In the genomic region with DNA sequence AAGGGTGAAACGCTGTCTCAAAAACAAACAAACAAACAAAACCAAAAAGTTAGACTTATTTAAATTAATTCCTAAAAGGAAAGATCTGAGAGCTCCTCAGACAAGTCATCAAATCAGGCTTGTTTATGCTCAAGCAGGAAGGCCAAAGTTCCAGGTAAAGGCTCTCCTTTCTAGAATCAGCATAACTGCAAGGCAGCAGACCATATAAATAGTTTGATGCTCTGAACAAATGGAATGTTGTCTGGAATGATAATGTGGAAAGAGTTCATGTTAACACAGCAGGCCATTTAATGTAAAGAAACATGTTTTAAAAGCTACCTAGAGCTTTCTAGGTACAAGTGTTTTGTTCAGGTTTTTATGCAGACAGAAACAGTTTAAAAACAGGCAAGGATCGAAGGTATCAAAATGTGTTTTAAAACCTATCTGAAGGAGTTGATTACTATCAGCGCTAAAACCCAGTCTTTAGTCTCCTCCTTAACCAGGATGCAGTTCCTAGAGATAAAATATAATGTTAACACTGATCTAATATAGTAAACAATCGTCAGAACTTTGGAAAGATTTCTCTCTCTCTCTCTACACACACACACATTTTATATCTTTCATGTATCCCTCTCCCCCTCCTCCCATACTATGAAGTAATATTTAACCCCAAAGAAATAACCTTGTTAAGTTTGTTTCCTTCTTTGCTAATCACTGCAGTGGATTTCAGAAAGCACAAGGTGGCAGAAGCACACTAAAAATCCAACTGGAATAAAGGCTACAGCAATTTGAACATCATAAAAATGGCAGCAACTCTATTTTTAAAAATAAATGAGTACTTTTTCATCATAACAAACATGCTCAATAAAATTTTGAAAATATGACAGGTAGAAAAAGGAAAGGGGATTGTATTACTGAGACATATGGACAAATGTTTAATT, we compare ENCODE assay signal across 2 cellular contexts.
A peak's percentile ranks its signal among the peaks of the same experiment; 100 is the strongest.
TF ChIP-seq lines count a peak whose summit lies in the region.

No MANE protein-coding gene starts in this region.

TF ChIP-seq in K562, 482 proteins besides CTCF, POLR2A, EP300 and RAD21 (continued from another document):
- TF ChIP-seq, protein P1, sequence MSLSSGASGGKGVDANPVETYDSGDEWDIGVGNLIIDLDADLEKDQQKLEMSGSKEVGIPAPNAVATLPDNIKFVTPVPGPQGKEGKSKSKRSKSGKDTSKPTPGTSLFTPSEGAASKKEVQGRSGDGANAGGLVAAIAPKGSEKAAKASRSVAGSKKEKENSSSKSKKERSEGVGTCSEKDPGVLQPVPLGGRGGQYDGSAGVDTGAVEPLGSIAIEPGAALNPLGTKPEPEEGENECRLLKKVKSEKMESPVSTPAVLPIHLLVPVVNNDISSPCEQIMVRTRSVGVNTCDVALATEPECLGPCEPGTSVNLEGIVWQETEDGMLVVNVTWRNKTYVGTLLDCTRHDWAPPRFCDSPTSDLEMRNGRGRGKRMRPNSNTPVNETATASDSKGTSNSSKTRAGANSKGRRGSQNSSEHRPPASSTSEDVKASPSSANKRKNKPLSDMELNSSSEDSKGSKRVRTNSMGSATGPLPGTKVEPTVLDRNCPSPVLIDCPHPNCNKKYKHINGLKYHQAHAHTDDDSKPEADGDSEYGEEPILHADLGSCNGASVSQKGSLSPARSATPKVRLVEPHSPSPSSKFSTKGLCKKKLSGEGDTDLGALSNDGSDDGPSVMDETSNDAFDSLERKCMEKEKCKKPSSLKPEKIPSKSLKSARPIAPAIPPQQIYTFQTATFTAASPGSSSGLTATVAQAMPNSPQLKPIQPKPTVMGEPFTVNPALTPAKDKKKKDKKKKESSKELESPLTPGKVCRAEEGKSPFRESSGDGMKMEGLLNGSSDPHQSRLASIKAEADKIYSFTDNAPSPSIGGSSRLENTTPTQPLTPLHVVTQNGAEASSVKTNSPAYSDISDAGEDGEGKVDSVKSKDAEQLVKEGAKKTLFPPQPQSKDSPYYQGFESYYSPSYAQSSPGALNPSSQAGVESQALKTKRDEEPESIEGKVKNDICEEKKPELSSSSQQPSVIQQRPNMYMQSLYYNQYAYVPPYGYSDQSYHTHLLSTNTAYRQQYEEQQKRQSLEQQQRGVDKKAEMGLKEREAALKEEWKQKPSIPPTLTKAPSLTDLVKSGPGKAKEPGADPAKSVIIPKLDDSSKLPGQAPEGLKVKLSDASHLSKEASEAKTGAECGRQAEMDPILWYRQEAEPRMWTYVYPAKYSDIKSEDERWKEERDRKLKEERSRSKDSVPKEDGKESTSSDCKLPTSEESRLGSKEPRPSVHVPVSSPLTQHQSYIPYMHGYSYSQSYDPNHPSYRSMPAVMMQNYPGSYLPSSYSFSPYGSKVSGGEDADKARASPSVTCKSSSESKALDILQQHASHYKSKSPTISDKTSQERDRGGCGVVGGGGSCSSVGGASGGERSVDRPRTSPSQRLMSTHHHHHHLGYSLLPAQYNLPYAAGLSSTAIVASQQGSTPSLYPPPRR (CRISPR knock-in tag; IDR thresholded peaks at IDR 0.05; ENCODE audit: borderline replicate concordance) = no peak
- TF ChIP-seq NBN (IDR thresholded peaks at IDR 0.05; ENCODE audit: low read depth) (no peak), ZNF175 (CRISPR knock-in tag; IDR thresholded peaks at IDR 0.05; ENCODE audit: low read depth) (no peak), BCL6 (CRISPR knock-in tag; IDR thresholded peaks at IDR 0.05) (no peak)

TF ChIP-seq in HepG2, 621 proteins besides CTCF, POLR2A, EP300 and RAD21 (continues in another document):
- TF ChIP-seq, protein P2, sequence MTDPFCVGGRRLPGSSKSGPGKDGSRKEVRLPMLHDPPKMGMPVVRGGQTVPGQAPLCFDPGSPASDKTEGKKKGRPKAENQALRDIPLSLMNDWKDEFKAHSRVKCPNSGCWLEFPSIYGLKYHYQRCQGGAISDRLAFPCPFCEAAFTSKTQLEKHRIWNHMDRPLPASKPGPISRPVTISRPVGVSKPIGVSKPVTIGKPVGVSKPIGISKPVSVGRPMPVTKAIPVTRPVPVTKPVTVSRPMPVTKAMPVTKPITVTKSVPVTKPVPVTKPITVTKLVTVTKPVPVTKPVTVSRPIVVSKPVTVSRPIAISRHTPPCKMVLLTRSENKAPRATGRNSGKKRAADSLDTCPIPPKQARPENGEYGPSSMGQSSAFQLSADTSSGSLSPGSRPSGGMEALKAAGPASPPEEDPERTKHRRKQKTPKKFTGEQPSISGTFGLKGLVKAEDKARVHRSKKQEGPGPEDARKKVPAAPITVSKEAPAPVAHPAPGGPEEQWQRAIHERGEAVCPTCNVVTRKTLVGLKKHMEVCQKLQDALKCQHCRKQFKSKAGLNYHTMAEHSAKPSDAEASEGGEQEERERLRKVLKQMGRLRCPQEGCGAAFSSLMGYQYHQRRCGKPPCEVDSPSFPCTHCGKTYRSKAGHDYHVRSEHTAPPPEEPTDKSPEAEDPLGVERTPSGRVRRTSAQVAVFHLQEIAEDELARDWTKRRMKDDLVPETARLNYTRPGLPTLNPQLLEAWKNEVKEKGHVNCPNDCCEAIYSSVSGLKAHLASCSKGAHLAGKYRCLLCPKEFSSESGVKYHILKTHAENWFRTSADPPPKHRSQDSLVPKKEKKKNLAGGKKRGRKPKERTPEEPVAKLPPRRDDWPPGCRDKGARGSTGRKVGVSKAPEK (CRISPR knock-in tag; IDR thresholded peaks at IDR 0.05; ENCODE audit: borderline replicate concordance) = no peak
- TF ChIP-seq ZNF563 (CRISPR knock-in tag; IDR thresholded peaks at IDR 0.05) (no peak), ZNF713 (CRISPR knock-in tag; IDR thresholded peaks at IDR 0.05) (no peak), TOE1 (CRISPR knock-in tag; IDR thresholded peaks at IDR 0.05) (no peak), ZNF234 (CRISPR knock-in tag; conservative IDR thresholded peaks at IDR 0.05) (no peak), SMAD9 (CRISPR knock-in tag; IDR thresholded peaks at IDR 0.05) (no peak), CHD2 (IDR thresholded peaks at IDR 0.05; ENCODE audit: low read depth, low read length) (no peak), PLSCR1 (CRISPR knock-in tag; IDR thresholded peaks at IDR 0.05; ENCODE audit: borderline replicate concordance) (no peak), BRCA1 (CRISPR knock-in tag; IDR thresholded peaks at IDR 0.05) (no peak), ZNF512 (CRISPR knock-in tag; IDR thresholded peaks at IDR 0.05) (no peak), PHF21A (CRISPR knock-in tag; IDR thresholded peaks at IDR 0.05) (no peak)
- TF ChIP-seq, protein P3, sequence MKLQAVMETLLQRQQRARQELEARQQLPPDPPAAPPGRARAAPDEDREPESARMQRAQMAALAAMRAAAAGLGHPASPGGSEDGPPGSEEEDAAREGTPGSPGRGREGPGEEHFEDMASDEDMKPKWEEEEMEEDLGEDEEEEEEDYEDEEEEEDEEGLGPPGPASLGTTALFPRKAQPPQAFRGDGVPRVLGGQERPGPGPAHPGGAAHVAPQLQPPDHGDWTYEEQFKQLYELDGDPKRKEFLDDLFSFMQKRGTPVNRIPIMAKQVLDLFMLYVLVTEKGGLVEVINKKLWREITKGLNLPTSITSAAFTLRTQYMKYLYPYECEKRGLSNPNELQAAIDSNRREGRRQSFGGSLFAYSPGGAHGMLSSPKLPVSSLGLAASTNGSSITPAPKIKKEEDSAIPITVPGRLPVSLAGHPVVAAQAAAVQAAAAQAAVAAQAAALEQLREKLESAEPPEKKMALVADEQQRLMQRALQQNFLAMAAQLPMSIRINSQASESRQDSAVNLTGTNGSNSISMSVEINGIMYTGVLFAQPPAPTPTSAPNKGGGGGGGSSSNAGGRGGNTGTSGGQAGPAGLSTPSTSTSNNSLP (IDR thresholded peaks at IDR 0.05; ENCODE audit: low read depth, low read length) = peak; percentile 63; the same call in 1 of the 2 replicates
- TF ChIP-seq, protein P1 (CRISPR knock-in tag; IDR thresholded peaks at IDR 0.05; ENCODE audit: borderline replicate concordance) = no peak
- TF ChIP-seq, protein P4, sequence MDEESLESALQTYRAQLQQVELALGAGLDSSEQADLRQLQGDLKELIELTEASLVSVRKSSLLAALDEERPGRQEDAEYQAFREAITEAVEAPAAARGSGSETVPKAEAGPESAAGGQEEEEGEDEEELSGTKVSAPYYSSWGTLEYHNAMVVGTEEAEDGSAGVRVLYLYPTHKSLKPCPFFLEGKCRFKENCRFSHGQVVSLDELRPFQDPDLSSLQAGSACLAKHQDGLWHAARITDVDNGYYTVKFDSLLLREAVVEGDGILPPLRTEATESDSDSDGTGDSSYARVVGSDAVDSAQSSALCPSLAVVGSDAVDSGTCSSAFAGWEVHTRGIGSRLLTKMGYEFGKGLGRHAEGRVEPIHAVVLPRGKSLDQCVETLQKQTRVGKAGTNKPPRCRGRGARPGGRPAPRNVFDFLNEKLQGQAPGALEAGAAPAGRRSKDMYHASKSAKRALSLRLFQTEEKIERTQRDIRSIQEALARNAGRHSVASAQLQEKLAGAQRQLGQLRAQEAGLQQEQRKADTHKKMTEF (CRISPR knock-in tag; IDR thresholded peaks at IDR 0.05) = 0 out of 2 replicates have a peak, but pooled peaks have one; percentile 9
